ENCODE assay signal across 7 cellular contexts in genomic region chr11:6258571-6258998, GRCh38. TPM values are rescaled to one million over a fixed set of nuclear protein-coding genes. Genes with fewer than 3 reads are reported as not detected.
DNase-seq lines count a peak whose midpoint lies in the region; ATAC-seq and TF ChIP-seq lines count a peak whose summit lies in the region.
"Had no signal": no experiment of that assay in that cellular context is flagged by ENCODE, and none has a peak within 500 bp of the region (broad histone marks: within the 10 kb centered on the region; RNA-seq: fewer than 3 reads in every experiment).

No MANE protein-coding gene starts in this region.

- no peak for ATAC-seq in natural killer cell treated with Interleukin-12 subunit alpha and Interleukin-12 subunit beta and Interleukin-15 and Interleukin-18, amount 100 ng/mL, for 72 hours
- ATAC-seq in HG02870 (IDR thresholded peaks at IDR 0.05; ENCODE audit: unreplicated experiment): no peak

- H3K27me3 ChIP-seq in Caco-2 (replicated peaks; ENCODE audit: control insufficient read depth, insufficient read depth, low read length): peaks cover 8% of the 10 kb centered on the region
- H3K27me3 ChIP-seq in ascending aorta: peaks cover 6% of the 10 kb centered on the region

- H3K36me3 Mint-ChIP-seq in Caco-2 (ENCODE audit: insufficient read depth, unreplicated experiment): no peaks in the 10 kb centered on the region
- H3K36me3 Mint-ChIP-seq in natural killer cell treated with Interleukin-12 subunit alpha and Interleukin-12 subunit beta and Interleukin-15 and Interleukin-18, amount 100 ng/mL, for 72 hours: no peaks in the 10 kb centered on the region

- peak overlapping the region; percentile 54 for H3K4me3 ChIP-seq in Caco-2 (ENCODE audit: low read depth, low read length)
- H3K4me3 ChIP-seq in ascending aorta: peak overlapping the region; percentile 62 to 80

- no TSS peak for BruUV-seq in Caco-2 (replicated peaks; lab: Mats Ljungman, UMichigan)

- H3K4me3 Mint-ChIP-seq in Caco-2 (ENCODE audit: unreplicated experiment): no peak overlapping the region
- peak overlapping the region; percentile 5 for H3K4me3 Mint-ChIP-seq in natural killer cell treated with Interleukin-12 subunit alpha and Interleukin-12 subunit beta and Interleukin-15 and Interleukin-18, amount 100 ng/mL, for 72 hours

- DNase-seq in Caco-2 (no peak), ascending aorta (ENCODE audit: low spot score in 2 of 2) (no peak)
- DNase-seq in natural killer cell treated with Interleukin-12 subunit alpha and Interleukin-12 subunit beta and Interleukin-15 and Interleukin-18, amount 100 ng/mL, for 72 hours (ENCODE audit: low spot score): no peak
- no peak for DNase-seq in effector CD4-positive, alpha-beta T cell
- DNase-seq in activated effector memory CD4-positive, alpha-beta T cell treated with Interleukin-2 at 50 U/mL for 16 hours: no peak
- DNase-seq: SW 1271 had no signal

- H3K9me3 Mint-ChIP-seq in Caco-2 (ENCODE audit: unreplicated experiment): no peaks in the 10 kb centered on the region
- H3K9me3 Mint-ChIP-seq in natural killer cell treated with Interleukin-12 subunit alpha and Interleukin-12 subunit beta and Interleukin-15 and Interleukin-18, amount 100 ng/mL, for 72 hours: no peaks in the 10 kb centered on the region

- intact Hi-C loops in Caco-2 (cut with micrococcal nuclease; ENCODE audit: unreplicated experiment) (no loop called here), ascending aorta (cut with DNase I) (no loop called here)

- POLR2A ChIA-PET in Caco-2 (lab: Charles Lee): no interaction called here

- CTCF ChIA-PET in Caco-2 (lab: Charles Lee): interaction anchor here (1.0 to 1.7 kb wide), 3 partner anchors 30 to 104 kb away, joined by 3 to 5 read pairs (median 3); no protein-coding TSS in a partner anchor

- H3K27me3 Mint-ChIP-seq in Caco-2 (ENCODE audit: insufficient read depth, unreplicated experiment): no peaks in the 10 kb centered on the region
- H3K27me3 Mint-ChIP-seq in natural killer cell treated with Interleukin-12 subunit alpha and Interleukin-12 subunit beta and Interleukin-15 and Interleukin-18, amount 100 ng/mL, for 72 hours: peaks cover 0 to 2% of the 10 kb centered on the region in 2 donors

- H3K4me1 Mint-ChIP-seq in Caco-2 (ENCODE audit: low read depth, unreplicated experiment): no peaks in the 10 kb centered on the region
- H3K4me1 Mint-ChIP-seq in natural killer cell treated with Interleukin-12 subunit alpha and Interleukin-12 subunit beta and Interleukin-15 and Interleukin-18, amount 100 ng/mL, for 72 hours (ENCODE audit: low read depth in 2 of 2): no peaks in the 10 kb centered on the region

- TF ChIP-seq CTCF in Caco-2 (IDR thresholded peaks at IDR 0.05; ENCODE audit: insufficient read depth in 1 of 2, low read depth in 1 of 2, low read length in 1 of 2, severe bottlenecking in 1 of 2, unreplicated experiment in 1 of 2): peak in 1 of 2 experiments; percentile 20
- TF ChIP-seq CTCF in ascending aorta (IDR thresholded peaks at IDR 0.05): no peak

- H3K9me3 ChIP-seq in Caco-2 (no peaks in the 10 kb centered on the region), ascending aorta (no peaks in the 10 kb centered on the region)

- no peaks in the 10 kb centered on the region for H3K36me3 ChIP-seq in Caco-2 (ENCODE audit: control insufficient read depth, insufficient read depth, low read length)
- H3K36me3 ChIP-seq in ascending aorta: no peaks in the 10 kb centered on the region

- H3K27ac ChIP-seq in ascending aorta: no peak overlapping the region

- 0 out of 2 replicates have a peak, but pooled peaks cover 8% of the 10 kb centered on the region for H3K4me1 ChIP-seq in Caco-2
- H3K4me1 ChIP-seq in ascending aorta: peaks cover 3 to 13% of the 10 kb centered on the region in 2 donors

- no peak overlapping the region for H3K27ac Mint-ChIP-seq in Caco-2 (ENCODE audit: unreplicated experiment)
- no peak overlapping the region for H3K27ac Mint-ChIP-seq in natural killer cell treated with Interleukin-12 subunit alpha and Interleukin-12 subunit beta and Interleukin-15 and Interleukin-18, amount 100 ng/mL, for 72 hours

RNA-seq across cellular contexts. Expression of gene CCKBR, which starts 1.1 kb away (rescaled TPM):
- total RNA-seq in Caco-2 (2022): 1.6 and 2.1 TPM in 2 replicates
- total RNA-seq in ascending aorta: not detected
- total RNA-seq in natural killer cell treated with Interleukin-12 subunit alpha and Interleukin-12 subunit beta and Interleukin-15 and Interleukin-18, amount 100 ng/mL, for 72 hours: not detected

RNA-seq across cellular contexts. Expression of gene CNGA4, which starts 19.7 kb away (rescaled TPM):
- total RNA-seq in Caco-2 (2022) (0.56 TPM in 1 of 2 replicates, not detected in the other), ascending aorta (not detected)
- not detected for total RNA-seq in natural killer cell treated with Interleukin-12 subunit alpha and Interleukin-12 subunit beta and Interleukin-15 and Interleukin-18, amount 100 ng/mL, for 72 hours

RNA-seq across cellular contexts. Expression of gene FHIP1B, which starts 24.1 kb away (rescaled TPM):
- total RNA-seq in Caco-2 (2022): 26.8 and 27.8 TPM in 2 replicates
- total RNA-seq in ascending aorta: 31.9 TPM
- total RNA-seq in natural killer cell treated with Interleukin-12 subunit alpha and Interleukin-12 subunit beta and Interleukin-15 and Interleukin-18, amount 100 ng/mL, for 72 hours: 10 to 100 TPM; 45.6 to 52.2 TPM

RNA-seq across cellular contexts. Expression of gene C11orf42, which starts 53.2 kb away (rescaled TPM):
- total RNA-seq in Caco-2 (2022) (not detected in 2 replicates), ascending aorta (not detected)
- not detected for total RNA-seq in natural killer cell treated with Interleukin-12 subunit alpha and Interleukin-12 subunit beta and Interleukin-15 and Interleukin-18, amount 100 ng/mL, for 72 hours

RNA-seq across cellular contexts. Expression of gene OR52W1, which starts 59.6 kb away (rescaled TPM):
- not detected in 2 replicates for total RNA-seq in Caco-2 (2022)
- not detected for total RNA-seq in ascending aorta
- not detected for total RNA-seq in natural killer cell treated with Interleukin-12 subunit alpha and Interleukin-12 subunit beta and Interleukin-15 and Interleukin-18, amount 100 ng/mL, for 72 hours
